In genomic region chr6:108455688-108456087, GRCh38 we compare ENCODE assay signal across 18 cellular contexts.
DNase-seq lines count a peak whose midpoint lies in the region; ATAC-seq, FAIRE-seq and TF ChIP-seq lines count a peak whose summit lies in the region.
"Had no signal": no experiment of that assay in that cellular context is flagged by ENCODE, and none has a peak within 500 bp of the region (broad histone marks: within the 10 kb centered on the region; RNA-seq: fewer than 3 reads in every experiment).

No MANE protein-coding gene starts in this region.

- intact Hi-C loops in pancreas (cut with DNase I), result no loop called here

- no peak overlapping the region for H3K4me3 Mint-ChIP-seq in chondrocyte (ENCODE audit: unreplicated experiment)
- H3K4me3 Mint-ChIP-seq: GM23338, H9 had no signal

- H3K4me1 ChIP-seq in pancreas, result no peaks in the 10 kb centered on the region

- no peaks in the 10 kb centered on the region for H3K27me3 Mint-ChIP-seq in chondrocyte (ENCODE audit: low read depth)

- H3K27ac Mint-ChIP-seq in chondrocyte (ENCODE audit: unreplicated experiment), result peak overlapping the region; percentile 19
- H3K27ac Mint-ChIP-seq: CD4-positive, alpha-beta memory T cell; GM23338; H9 had no signal

- peaks cover 39% of the 10 kb centered on the region for H3K4me1 Mint-ChIP-seq in chondrocyte (ENCODE audit: low read depth)
- H3K4me1 Mint-ChIP-seq: CD4-positive, alpha-beta memory T cell had no signal

- H3K9me3 ChIP-seq in pancreas, result no peaks in the 10 kb centered on the region

- FAIRE-seq in islet of Langerhans (lab: Jason Lieb, UNC) (peak; percentile 5), pancreas (lab: Jason Lieb, UNC) (peak; percentile 56)
- FAIRE-seq: GM12891 had no signal

- TF ChIP-seq CTCF in chondrocyte (IDR thresholded peaks at IDR 0.05) (no peak), pancreas (IDR thresholded peaks at IDR 0.05) (no peak)

- no peak overlapping the region for H3K4me3 ChIP-seq in pancreas
- H3K4me3 ChIP-seq: GM23338 had no signal

- 10 to 14% methylated on average over 1 of the region's 1 CpG for WGBS in pancreas, 2 donors

- H3K9me3 Mint-ChIP-seq in chondrocyte (ENCODE audit: low read depth), result peaks cover 4% of the 10 kb centered on the region
- H3K9me3 Mint-ChIP-seq: GM23338, H9 had no signal

- ATAC-seq in pancreas, result no peak
- no peak for ATAC-seq in HG02884 (IDR thresholded peaks at IDR 0.05; ENCODE audit: unreplicated experiment)
- ATAC-seq in esophagus mucosa, result no peak
- ATAC-seq: GM23338, HCT116 had no signal

- H3K27ac ChIP-seq in pancreas, result no peak overlapping the region

- no peaks in the 10 kb centered on the region for H3K36me3 ChIP-seq in pancreas

- DNase-seq in chondrocyte (ENCODE audit: low spot score), result no peak
- DNase-seq in pancreas, result no peak
- no peak for DNase-seq in A172 (ENCODE audit: low spot score)
- DNase-seq: 8988T; C1 segment of cervical spinal cord; Calu3; CD4-positive, alpha-beta memory T cell; COR-L47; DMS53; DMS79 treated with DMSO at 0.1 percent for 48 hours; GF-D8; H9 had no signal

- no peaks in the 10 kb centered on the region for H3K27me3 ChIP-seq in pancreas

- H3K36me3 Mint-ChIP-seq in chondrocyte (ENCODE audit: low read depth), result peaks cover 2% of the 10 kb centered on the region
